33 cellular contexts compared by ENCODE assay signal in the genomic region with DNA sequence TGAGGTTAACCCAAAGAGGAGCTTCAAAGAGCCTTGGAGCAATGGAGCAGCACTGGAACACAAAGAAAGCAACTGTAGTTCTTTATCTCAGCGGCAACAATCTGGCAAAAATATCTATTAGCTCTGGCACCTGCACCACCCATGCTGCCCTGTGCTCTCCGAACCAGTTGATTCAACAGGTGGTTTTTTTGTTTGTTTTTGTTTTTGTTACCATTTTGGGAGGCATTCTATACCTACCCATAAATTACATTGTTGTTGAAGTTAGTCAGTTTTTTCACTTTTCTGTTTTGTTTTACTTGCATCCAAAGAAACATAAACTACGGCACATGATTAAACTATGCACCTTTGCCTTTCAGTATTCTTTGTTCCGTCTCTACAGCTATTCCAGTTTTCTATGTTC. TPM values are rescaled to one million over a fixed set of nuclear protein-coding genes. Genes with fewer than 3 reads are reported as not detected.
"Had no signal": no experiment of that assay in that cellular context is flagged by ENCODE, and none has a peak within 500 bp of the region (broad histone marks: within the 10 kb centered on the region; RNA-seq: fewer than 3 reads in every experiment).

No MANE protein-coding gene starts in this region.

- H3K9me3 ChIP-seq: adrenal gland, body of pancreas, breast epithelium had no signal

- H3K27ac ChIP-seq: adrenal gland, body of pancreas, brain microvascular endothelial cell, breast epithelium, VCaP had no signal

- H3K4me3 ChIP-seq: adrenal gland, body of pancreas, breast epithelium had no signal

- H3K36me3 ChIP-seq: adrenal gland, brain microvascular endothelial cell, breast epithelium had no signal

- DNase-seq: activated B cell treated with CpG ODN at 0.5 μM for 24 hours; activated CD4-positive, alpha-beta memory T cell treated with anti-CD3 and anti-CD28 coated beads for 36 hours; activated CD4-positive, alpha-beta T cell treated with anti-CD3 and anti-CD28 coated beads for 4 hours; activated CD4-positive, alpha-beta T cell treated with anti-CD3 and anti-CD28 coated beads, Interleukin-2, amount 10 ng/mL, durations not matched to agents 24 days and 14 days; activated CD4-positive, alpha-beta T cell treated with anti-CD3 and anti-CD28 coated beads, Interleukin-2, amount 50 U/mL, for 1 hour; activated CD4-positive, alpha-beta T cell treated with anti-CD3 and anti-CD28 coated beads, Interleukin-2, amount 50 U/mL, for 4 hours; activated CD4-positive, CD25-positive, alpha-beta regulatory T cell treated with anti-CD3 and anti-CD28 coated beads, Interleukin-2, amount 50 U/mL, for 72 hours; activated CD8-positive, alpha-beta memory T cell treated with anti-CD3 and anti-CD28 coated beads, Interleukin-2, amount 50 U/mL, for 4 hours; activated CD8-positive, alpha-beta T cell treated with anti-CD3 and anti-CD28 coated beads for 36 hours; activated gamma-delta T cell; activated naive CD4-positive, alpha-beta T cell; activated naive CD4-positive, alpha-beta T cell treated with anti-CD3 and anti-CD28 coated beads for 36 hours; activated naive CD4-positive, alpha-beta T cell treated with anti-CD3 and anti-CD28 coated beads, Interleukin-2, amount 50 U/mL, for 16 hours; activated T-cell treated with anti-CD3 and anti-CD28 coated beads for 4 hours; activated T-cell treated with anti-CD3 and anti-CD28 coated beads, Interleukin-2, amount 50 U/mL, for 1 hour; activated T-cell treated with anti-CD3 and anti-CD28 coated beads, Interleukin-2, amount 50 U/mL, for 4 hours; activated T-cell treated with anti-CD3 and anti-CD28 coated beads, Interleukin-2, amount 50 U/mL, for 72 hours; adrenal gland; amniotic stem cell; aorta; body of pancreas; brain microvascular endothelial cell; central memory CD4-positive, alpha-beta T cell; T-helper 1 cell; T-helper 2 cell; T-helper 9 cell had no signal

- H3K27me3 ChIP-seq: adrenal gland, body of pancreas, brain microvascular endothelial cell, breast epithelium had no signal

- H3K4me1 ChIP-seq: adrenal gland, body of pancreas, breast epithelium had no signal

RNA-seq across cellular contexts. Expression of a gene that starts 16.2 kb away (rescaled TPM):
- total RNA-seq: activated B cell treated with CpG ODN at 0.5 μM for 24 hours; activated CD4-positive, alpha-beta T cell treated with anti-CD3 and anti-CD28 coated beads, Interleukin-2, amount 10 ng/mL, durations not matched to agents 24 days and 14 days; activated CD8-positive, alpha-beta memory T cell treated with anti-CD3 and anti-CD28 coated beads for 36 hours; activated naive CD4-positive, alpha-beta T cell treated with anti-CD3 and anti-CD28 coated beads for 36 hours; activated naive CD4-positive, alpha-beta T cell treated with anti-CD3 and anti-CD28 coated beads, Interleukin-2, amount 50 U/mL, for 72 hours; activated T-helper 1 cell treated with anti-CD3 and anti-CD28 coated beads, Interleukin-12 subunit alpha, Interleukin-12 subunit beta, Interleukin-2, Interleukin-4 antibody, amounts not matched to agents 30 ng/mL and 10 ng/mL and 1 ng/mL, durations not matched to agents 14 hours and 24 hours and 36 hours had no signal

RNA-seq across cellular contexts. Expression of a gene that starts 54.8 kb away (rescaled TPM):
- total RNA-seq: activated B cell treated with CpG ODN at 0.5 μM for 24 hours; activated naive CD4-positive, alpha-beta T cell treated with anti-CD3 and anti-CD28 coated beads for 36 hours; astrocyte; cerebellum had no signal
